In the genomic region with DNA sequence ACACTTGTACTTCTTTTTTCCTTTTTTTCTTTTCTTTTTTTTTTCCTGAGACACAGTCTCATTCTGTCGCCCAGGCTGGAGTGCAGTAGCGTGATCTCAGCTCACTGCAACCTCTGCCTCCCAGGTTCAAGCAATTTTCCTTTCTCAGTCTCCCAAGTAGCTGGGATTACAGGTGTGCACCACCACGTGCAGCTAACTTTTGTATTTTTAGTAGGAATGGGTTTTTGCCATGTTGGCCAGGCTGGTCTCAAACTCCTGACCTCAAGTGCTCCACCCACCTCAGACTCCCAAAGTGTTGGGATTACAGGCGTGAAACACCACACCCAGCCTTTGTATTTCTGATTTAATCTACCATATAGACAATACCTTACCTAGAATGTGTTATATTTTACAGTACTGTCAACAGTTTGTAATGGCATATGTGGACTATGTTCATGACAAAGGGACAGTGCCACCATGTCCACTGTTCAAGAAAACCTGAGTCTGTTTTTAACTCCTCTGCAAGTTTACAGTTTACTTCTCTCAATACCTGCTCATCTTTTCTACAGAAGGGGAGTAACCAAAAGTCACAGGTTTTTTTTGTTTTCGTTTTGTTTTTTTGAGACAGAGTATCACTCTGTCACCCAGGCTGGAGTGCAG, we compare ENCODE assay signal across 12 cellular contexts.
DNase-seq lines count a peak whose midpoint lies in the region; ATAC-seq and TF ChIP-seq lines count a peak whose summit lies in the region.
"Had no signal": no experiment of that assay in that cellular context is flagged by ENCODE, and none has a peak within 500 bp of the region (broad histone marks: within the 10 kb centered on the region; RNA-seq: fewer than 3 reads in every experiment).

No MANE protein-coding gene starts in this region.

- no peaks in the 10 kb centered on the region for H3K27me3 ChIP-seq in CD4-positive, CD25-positive, alpha-beta regulatory T cell (ENCODE audit: control insufficient read depth, insufficient read depth, low read length)
- H3K27me3 ChIP-seq in testis: no peaks in the 10 kb centered on the region

- H3K4me3 Mint-ChIP-seq in CD4-positive, CD25-positive, alpha-beta regulatory T cell: peak overlapping the region in 3 of 4 donors; percentile 71 to 95 (median 86)
- H3K4me3 Mint-ChIP-seq in T-cell: peak overlapping the region; percentile 64 to 90 (median 74)
- H3K4me3 Mint-ChIP-seq in naive B cell: peak overlapping the region in 7 of 8 donors; percentile 53 to 91 (median 68)
- H3K4me3 Mint-ChIP-seq: brain had no signal

- no peak for ATAC-seq in CD4-positive, CD25-positive, alpha-beta regulatory T cell (ENCODE audit: low read depth in 2 of 2)
- ATAC-seq in T-cell (replicated peaks in 1 of 4): no peak
- ATAC-seq in naive B cell (ENCODE audit: low read depth in 2 of 2): no peak
- ATAC-seq in GM18502 (IDR thresholded peaks at IDR 0.05; ENCODE audit: poor library complexity, unreplicated experiment): no peak
- ATAC-seq: right cardiac atrium had no signal

- H3K36me3 ChIP-seq in CD4-positive, CD25-positive, alpha-beta regulatory T cell (ENCODE audit: control insufficient read depth, insufficient read depth, low read length): peaks cover 10% of the 10 kb centered on the region
- no peaks in the 10 kb centered on the region for H3K36me3 ChIP-seq in testis (ENCODE audit: low read depth, missing control alignments)

- H3K4me1 ChIP-seq in CD4-positive, CD25-positive, alpha-beta regulatory T cell (ENCODE audit: control insufficient read depth, insufficient read depth, low read length, poor library complexity, severe bottlenecking): peaks cover 93% of the 10 kb centered on the region
- H3K4me1 ChIP-seq in testis: peaks cover 27% of the 10 kb centered on the region

- intact Hi-C loops in testis (cut with DNase I; ENCODE audit: low total_unique reads): no loop called here

- peak overlapping the region; percentile 98 for H3K4me3 ChIP-seq in CD4-positive, CD25-positive, alpha-beta regulatory T cell (ENCODE audit: low read depth, low read length)
- H3K4me3 ChIP-seq in GM12864 (ENCODE audit: low read depth, low read length) (peak overlapping the region; percentile 89), testis (no peak overlapping the region)
- H3K4me3 ChIP-seq: HAP-1 had no signal

- CTCF ChIA-PET in T-cell (lab: Charles Lee): interaction anchor here (0.9 to 3.0 kb wide), 10 partner anchors 10 to 61 kb away, joined by 3 to 27 read pairs (median 6); no protein-coding TSS in a partner anchor

- 86 to 89% methylated on average over 5 of the region's 5 CpGs for WGBS in testis, 2 donors

- no peaks in the 10 kb centered on the region for H3K9me3 Mint-ChIP-seq in CD4-positive, CD25-positive, alpha-beta regulatory T cell
- H3K9me3 Mint-ChIP-seq in T-cell: no peaks in the 10 kb centered on the region
- H3K9me3 Mint-ChIP-seq in naive B cell: peaks cover 0 to 13% (median 2%) of the 10 kb centered on the region in 7 donors
- H3K9me3 Mint-ChIP-seq: brain had no signal

- H3K4me1 Mint-ChIP-seq in CD4-positive, CD25-positive, alpha-beta regulatory T cell: peaks cover 41 to 97% (median 58%) of the 10 kb centered on the region in 4 donors
- H3K4me1 Mint-ChIP-seq in T-cell: peaks cover 35 to 97% (median 96%) of the 10 kb centered on the region in 3 donors
- peaks cover 69 to 88% (median 82%) of the 10 kb centered on the region in 3 donors for H3K4me1 Mint-ChIP-seq in naive B cell

- H3K36me3 Mint-ChIP-seq in CD4-positive, CD25-positive, alpha-beta regulatory T cell: peaks cover 12% of the 10 kb centered on the region
- H3K36me3 Mint-ChIP-seq in T-cell (peaks cover 44% of the 10 kb centered on the region), naive B cell (peaks cover 22 to 34% of the 10 kb centered on the region in 2 donors)

- TF ChIP-seq CTCF in GM12864 (IDR thresholded peaks at IDR 0.05; ENCODE audit: low read depth, low read length, missing control alignments): no peak
- no peak for TF ChIP-seq CTCF in testis (IDR thresholded peaks at IDR 0.05)

- peak in 1 of 3 donors; percentile 49 for DNase-seq in CD4-positive, CD25-positive, alpha-beta regulatory T cell
- DNase-seq in GM12864 (ENCODE audit: low read depth) (no peak), T-cell (no peak), naive B cell (no peak), testis (no peak), NCI-H446 (lab: John Stamatoyannopoulos, UW) (no peak)
- DNase-seq: DMS 273 treated with DMSO at 0.1 percent for 48 hours, right cardiac atrium, T1000 had no signal

- no peaks in the 10 kb centered on the region for H3K9me3 ChIP-seq in CD4-positive, CD25-positive, alpha-beta regulatory T cell (ENCODE audit: control insufficient read depth in 2 of 2, low read length in 2 of 2)
- H3K9me3 ChIP-seq in testis: no peaks in the 10 kb centered on the region
- H3K9me3 ChIP-seq: HAP-1 had no signal

- peak overlapping the region in 2 of 3 donors; percentile 94 for H3K27ac Mint-ChIP-seq in CD4-positive, CD25-positive, alpha-beta regulatory T cell
- H3K27ac Mint-ChIP-seq in T-cell (peak overlapping the region; percentile 91 to 97), naive B cell (peak overlapping the region; percentile 81 to 97 (median 94))
- H3K27ac Mint-ChIP-seq: brain had no signal

- POLR2A ChIA-PET in T-cell (lab: Charles Lee): interaction anchor here (0.6 to 7.8 kb wide), 17 partner anchors 8 to 100 kb away, joined by 3 to 92 read pairs (median 4); no protein-coding TSS in a partner anchor

- H3K27ac ChIP-seq in CD4-positive, CD25-positive, alpha-beta regulatory T cell (ENCODE audit: insufficient read depth, low read length, poor library complexity, severe bottlenecking): peak overlapping the region; percentile 97
- peak overlapping the region in 1 of 2 donors; percentile 15 for H3K27ac ChIP-seq in testis

- TF ChIP-seq POLR2A in testis (IDR thresholded peaks at IDR 0.05): no peak

- H3K27me3 Mint-ChIP-seq in CD4-positive, CD25-positive, alpha-beta regulatory T cell: no peaks in the 10 kb centered on the region
- H3K27me3 Mint-ChIP-seq in T-cell (no peaks in the 10 kb centered on the region), naive B cell (no peaks in the 10 kb centered on the region)

Comparison
In these comparisons a context has a peak if more than half of its experiments do, and no peak if none do; other contexts are left out.
1. H3K4me3 ChIP-seq: peak in CD4-positive, CD25-positive, alpha-beta regulatory T cell (single experiment) and GM12864 (single experiment); none in testis (0 of 2).
2. Peak in every context shown above with its lines, with median percentiles within 50 percentile points of each other: H3K27ac Mint-ChIP-seq and H3K4me3 Mint-ChIP-seq.